In genomic region chr3:36944641-36945270, GRCh38 we compare ENCODE assay signal across 8 cellular contexts. TPM values are rescaled to one million over a fixed set of nuclear protein-coding genes. Genes with fewer than 3 reads are reported as not detected.
DNase-seq lines count a peak whose midpoint lies in the region; FAIRE-seq and TF ChIP-seq lines count a peak whose summit lies in the region.

Gene TRANK1, minus strand, starts transcription at chr3:36945054. Its CDS starts 245 bp downstream, at chr3:36944809.

- peak; percentile 81 for DNase-seq in G401 (ENCODE audit: low spot score)
- no peak for DNase-seq in H54 (ENCODE audit: insufficient read length, low spot score)
- DNase-seq in NCI-H2029 treated with DMSO at 0.1 percent for 48 hours (lab: John Stamatoyannopoulos, UW), result peak; percentile 28
- DNase-seq in activated CD8-positive, alpha-beta memory T cell treated with anti-CD3 and anti-CD28 coated beads, Interleukin-2, amount 50 U/mL, for 24 hours (ENCODE audit: extremely low read depth), result peak; percentile 72
- peak; percentile 93 to 94 for DNase-seq in erythroblast (lab: John Stamatoyannopoulos, UW)
- DNase-seq in stimulated activated CD8-positive, alpha-beta memory T cell treated with anti-CD3 and anti-CD28 coated beads, Interleukin-7, amount 100 ng/mL, for 1 hour (ENCODE audit: low read depth in 2 of 2), result peak; percentile 51 to 60
- DNase-seq in SIG-M5 treated with dmso at 0.1 percent for 504 hours (lab: John Stamatoyannopoulos, UW; ENCODE audit: unreplicated experiment), result no peak

- H3K27me3 ChIP-seq in muscle layer of colon (ENCODE audit: control insufficient read depth in 1 of 2, insufficient read depth in 2 of 2, low read length in 2 of 2), result no peaks in the 10 kb centered on the region

- TF ChIP-seq POLR2A in H54 (IDR thresholded peaks at IDR 0.05; ENCODE audit: low read depth, low read length), result 0 out of 2 replicates have a peak, but pooled peaks have one; percentile 4
- peak; percentile 96 for TF ChIP-seq POLR2A in erythroblast (IDR thresholded peaks at IDR 0.05; ENCODE audit: low read length)

- H3K4me1 ChIP-seq in muscle layer of colon (ENCODE audit: insufficient read depth, low read length), result peaks cover 5% of the 10 kb centered on the region

- no peaks in the 10 kb centered on the region for H3K36me3 ChIP-seq in muscle layer of colon (ENCODE audit: insufficient read depth, low read length)

- H3K27ac ChIP-seq in muscle layer of colon (ENCODE audit: low read depth, low read length), result peak within 1 kb of the TSS; percentile 73

- FAIRE-seq in H54 (lab: Jason Lieb, UNC), result no peak

- peak within 1 kb of the TSS; percentile 21 for H3K9ac ChIP-seq in muscle layer of colon (ENCODE audit: low read length)

- no peaks in the 10 kb centered on the region for H3K9me3 ChIP-seq in muscle layer of colon (ENCODE audit: low read length)

- in situ Hi-C loops in G401 (cut with HindIII; ENCODE audit: low sequenced_read_pairs), result no loop called here

- peak within 1 kb of the TSS; percentile 88 to 94 for H3K4me3 ChIP-seq in muscle layer of colon (ENCODE audit: low read depth in 1 of 2, low read length in 2 of 2)

RNA-seq across cellular contexts. Expression of gene TRANK1, which starts in this region (rescaled TPM):
- total RNA-seq in G401 (2014; rRNA removed; shearing (Covaris generic)), result 0.18 and 0.44 TPM in 2 replicates

Comparison
In these comparisons a context has a peak if more than half of its experiments do, and no peak if none do; other contexts are left out.
1. Peak in DNase-seq in G401; RNA of the gene not detected or under 1 TPM.
2. DNase-seq: peak in NCI-H2029 treated with DMSO at 0.1 percent for 48 hours (single experiment), activated CD8-positive, alpha-beta memory T cell treated with anti-CD3 and anti-CD28 coated beads, Interleukin-2, amount 50 U/mL, for 24 hours (single experiment), erythroblast (2 of 2) and stimulated activated CD8-positive, alpha-beta memory T cell treated with anti-CD3 and anti-CD28 coated beads, Interleukin-7, amount 100 ng/mL, for 1 hour (2 of 2); none in H54 (single experiment) and SIG-M5 treated with dmso at 0.1 percent for 504 hours (single experiment).